8 cellular contexts compared by ENCODE assay signal in genomic region chr19:1905863-1906375, GRCh38. TPM values are rescaled to one million over a fixed set of nuclear protein-coding genes. Genes with fewer than 3 reads are reported as not detected.
DNase-seq lines count a peak whose midpoint lies in the region; ATAC-seq and TF ChIP-seq lines count a peak whose summit lies in the region.

No MANE protein-coding gene starts in this region.

- no peak for DNase-seq in activated CD4-positive, alpha-beta T cell treated with anti-CD3 and anti-CD28 coated beads for 36 hours
- DNase-seq in activated CD4-positive, alpha-beta T cell treated with anti-CD3 and anti-CD28 coated beads for 48 hours = no peak
- no peak for DNase-seq in adrenal gland
- DNase-seq in left lung = no peak
- no peak for DNase-seq in Ammon's horn (ENCODE audit: low spot score)
- DNase-seq in NCI-H2227 treated with DMSO at 0.1 percent for 48 hours (lab: John Stamatoyannopoulos, UW) = no peak
- no peak for DNase-seq in OCI-M2 (lab: John Stamatoyannopoulos, UW; ENCODE audit: unreplicated experiment)

- no peaks in the 10 kb centered on the region for H3K27me3 Mint-ChIP-seq in activated CD4-positive, alpha-beta T cell treated with anti-CD3 and anti-CD28 coated beads for 36 hours

- no peak for TF ChIP-seq CTCF in adrenal gland (IDR thresholded peaks at IDR 0.05)
- TF ChIP-seq CTCF in left lung (IDR thresholded peaks at IDR 0.05) = no peak

- H3K9me3 ChIP-seq in adrenal gland (replicated peaks in 1 of 3) = no peaks in the 10 kb centered on the region
- H3K9me3 ChIP-seq in left lung = no peaks in the 10 kb centered on the region

- H3K4me1 ChIP-seq in adrenal gland (replicated peaks in 1 of 2) = peaks cover 6 to 25% of the 10 kb centered on the region in 2 donors
- H3K4me1 ChIP-seq in left lung = peaks cover 13 to 80% of the 10 kb centered on the region in 2 donors

- peak overlapping the region; percentile 82 for H3K27ac Mint-ChIP-seq in activated CD4-positive, alpha-beta T cell treated with anti-CD3 and anti-CD28 coated beads for 36 hours

- H3K36me3 Mint-ChIP-seq in activated CD4-positive, alpha-beta T cell treated with anti-CD3 and anti-CD28 coated beads for 36 hours (ENCODE audit: low read depth) = peaks cover 7% of the 10 kb centered on the region

- CTCF ChIA-PET in activated CD4-positive, alpha-beta T cell treated with anti-CD3 and anti-CD28 coated beads for 36 hours (lab: Charles Lee) = interaction anchor here (1.0 kb wide), 1 partner anchor 9 kb away, joined by 5 read pairs; no protein-coding TSS in a partner anchor

- no peak for TF ChIP-seq POLR2A in adrenal gland (IDR thresholded peaks at IDR 0.05)

- peak overlapping the region; percentile 84 for H3K4me3 Mint-ChIP-seq in activated CD4-positive, alpha-beta T cell treated with anti-CD3 and anti-CD28 coated beads for 36 hours

- H3K27me3 ChIP-seq in adrenal gland (no peaks in the 10 kb centered on the region), left lung (no peaks in the 10 kb centered on the region)

- intact Hi-C loops in activated CD4-positive, alpha-beta T cell treated with anti-CD3 and anti-CD28 coated beads for 36 hours (cut with DNase I, micrococcal nuclease) = loop anchor here (1.0 to 2.0 kb wide), 10 partner anchors 21 to 330 kb away; partner anchors contain the start of genes ABHD17A (in 2 of the 2), AP3D1 (in 1 of the 2), IZUMO4 (in 1 of the 2) and MOB3A (in 1 of the 2)
- intact Hi-C loops in adrenal gland (cut with DNase I) = no loop called here
- intact Hi-C loops in left lung (cut with DNase I) = no loop called here

- WGBS in adrenal gland, 4 donors = 63 to 74% (median 69%) methylated on average over 15 of the region's 15 CpGs

- no peak for ATAC-seq in activated CD4-positive, alpha-beta T cell treated with anti-CD3 and anti-CD28 coated beads for 36 hours
- no peak for ATAC-seq in left lung

- no peaks in the 10 kb centered on the region for H3K36me3 ChIP-seq in adrenal gland (replicated peaks in 1 of 2)
- peaks cover 0 to 9% of the 10 kb centered on the region in 2 donors for H3K36me3 ChIP-seq in left lung

- H3K27ac ChIP-seq in adrenal gland (peak overlapping the region; percentile 30 to 89 (median 78)), left lung (peak overlapping the region; percentile 84 to 92), temporal lobe (ENCODE audit: low read depth, low read length) (peak overlapping the region; percentile 72)

- POLR2A ChIA-PET in activated CD4-positive, alpha-beta T cell treated with anti-CD3 and anti-CD28 coated beads for 36 hours (lab: Charles Lee) = interaction anchor here (0.5 to 0.7 kb wide), 2 partner anchors 9 to 682 kb away, joined by 4 to 5 read pairs; no protein-coding TSS in a partner anchor

- H3K9me3 Mint-ChIP-seq in activated CD4-positive, alpha-beta T cell treated with anti-CD3 and anti-CD28 coated beads for 36 hours (ENCODE audit: low read depth) = no peaks in the 10 kb centered on the region

- H3K4me3 ChIP-seq in adrenal gland = peak overlapping the region in 2 of 4 donors; percentile 23 to 83
- peak overlapping the region; percentile 48 to 64 for H3K4me3 ChIP-seq in left lung

- H3K4me1 Mint-ChIP-seq in activated CD4-positive, alpha-beta T cell treated with anti-CD3 and anti-CD28 coated beads for 36 hours = peaks cover 47% of the 10 kb centered on the region

RNA-seq across cellular contexts. Expression of gene ADAT3, which starts 0.7 kb away (rescaled TPM):
- total RNA-seq in activated CD4-positive, alpha-beta T cell treated with anti-CD3 and anti-CD28 coated beads for 36 hours = 1 to 10 TPM; 5.6 to 6.1 TPM
- total RNA-seq in adrenal gland (10 to 100 TPM in 3 of 8 donors, 1 to 10 TPM in 5; 4.7 to 29.6 (median 9.2) TPM), left lung (1 to 10 TPM; 7.2 to 9.4 TPM), temporal lobe (0.74 TPM)
- 1 to 10 TPM in 2 of 3 donors, not detected in 1; 8.1 to 8.3 TPM for polyA plus RNA-seq in adrenal gland

RNA-seq across cellular contexts. Expression of gene SCAMP4, which starts 0.7 kb away (rescaled TPM):
- 10 to 100 TPM; 20.5 to 25.6 TPM for total RNA-seq in activated CD4-positive, alpha-beta T cell treated with anti-CD3 and anti-CD28 coated beads for 36 hours
- total RNA-seq in adrenal gland = 100 to 1,000 TPM in 3 of 8 donors, 10 to 100 TPM in 5; 47.8 to 192 (median 84.8) TPM
- polyA plus RNA-seq in adrenal gland = 10 to 100 TPM; 13.5 to 43.8 (median 22.7) TPM
- total RNA-seq in left lung = 10 to 100 TPM; 75.4 to 86.6 TPM
- 22.1 TPM for total RNA-seq in temporal lobe

RNA-seq across cellular contexts. Expression of gene ABHD17A, which starts 20.6 kb away (rescaled TPM):
- 10 to 100 TPM; 84.5 to 88.5 TPM for total RNA-seq in activated CD4-positive, alpha-beta T cell treated with anti-CD3 and anti-CD28 coated beads for 36 hours
- total RNA-seq in adrenal gland (100 to 1,000 TPM in 4 of 8 donors, 10 to 100 TPM in 4; 60.1 to 145 (median 99.4) TPM), left lung (10 to 100 TPM; 70.2 to 72.7 TPM), temporal lobe (22.6 TPM)
- 100 to 1,000 TPM in 2 of 3 donors, 1 to 10 TPM in 1; 2.5 to 235 (median 195) TPM for polyA plus RNA-seq in adrenal gland

RNA-seq across cellular contexts. Expression of gene CSNK1G2, which starts 35.1 kb away (rescaled TPM):
- total RNA-seq in activated CD4-positive, alpha-beta T cell treated with anti-CD3 and anti-CD28 coated beads for 36 hours = 10 to 100 TPM; 56.0 to 78.1 TPM
- total RNA-seq in adrenal gland (10 to 100 TPM; 50.7 to 83.4 (median 73.6) TPM), left lung (10 to 100 TPM; 45.9 to 64.5 TPM), temporal lobe (30.2 TPM)
- polyA plus RNA-seq in adrenal gland = 100 to 1,000 TPM in 2 of 3 donors, 10 to 100 TPM in 1; 30.0 to 120 (median 100) TPM

RNA-seq across cellular contexts. Expression of gene KLF16, which starts 42.5 kb away (rescaled TPM):
- 10 to 100 TPM; 22.5 to 28.8 TPM for total RNA-seq in activated CD4-positive, alpha-beta T cell treated with anti-CD3 and anti-CD28 coated beads for 36 hours
- total RNA-seq in adrenal gland = 10 to 100 TPM in 7 of 8 donors, 1 to 10 TPM in 1; 7.1 to 28.1 (median 18.3) TPM
- polyA plus RNA-seq in adrenal gland = 10 to 100 TPM in 1 of 3 donors, 1 to 10 TPM in 2; 2.0 to 12.9 (median 6.9) TPM
- 10 to 100 TPM; 18.5 to 28.8 TPM for total RNA-seq in left lung
- 3.4 TPM for total RNA-seq in temporal lobe

Comparison
In these comparisons a context has a peak if more than half of its experiments do, and no peak if none do; other contexts are left out.
1. intact Hi-C loops: an anchor here in activated CD4-positive, alpha-beta T cell treated with anti-CD3 and anti-CD28 coated beads for 36 hours (1.0 to 2.0 kb wide); none called in adrenal gland and left lung.